15 cellular contexts compared by ENCODE assay signal in the genomic region with DNA sequence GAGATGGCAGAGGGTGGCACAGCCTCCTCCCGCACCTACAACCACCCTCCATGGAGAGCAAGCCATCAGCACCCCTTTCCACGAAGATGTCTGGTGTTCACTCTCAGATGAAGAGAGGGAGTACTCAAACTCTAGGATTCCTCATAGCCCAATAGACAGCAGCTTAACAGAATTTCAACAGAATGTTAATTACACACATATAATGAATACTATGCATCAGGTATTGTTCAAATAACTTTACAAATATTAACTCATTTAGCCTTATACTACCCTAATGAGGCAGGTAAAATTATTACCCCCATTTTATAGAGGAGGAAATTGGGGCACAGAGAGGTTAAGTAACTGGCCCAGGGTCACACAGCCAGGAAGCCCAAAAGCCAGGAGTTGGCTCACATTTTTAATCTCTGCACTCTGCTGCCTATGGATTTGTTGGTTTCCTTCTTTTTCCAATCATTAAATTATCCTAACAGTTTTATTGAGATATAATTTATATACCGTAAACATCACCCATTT. TPM values are rescaled to one million over a fixed set of nuclear protein-coding genes. Genes with fewer than 3 reads are reported as not detected.
A peak's percentile ranks its signal among the peaks of the same experiment; 100 is the strongest.
DNase-seq lines count a peak whose midpoint lies in the region; ATAC-seq and TF ChIP-seq lines count a peak whose summit lies in the region.
"Had no signal": no experiment of that assay in that cellular context is flagged by ENCODE, and none has a peak within 500 bp of the region (broad histone marks: within the 10 kb centered on the region; RNA-seq: fewer than 3 reads in every experiment).

No MANE protein-coding gene starts in this region.

- H3K27me3 Mint-ChIP-seq in HFFc6 (ENCODE audit: insufficient read depth): no peaks in the 10 kb centered on the region
- peaks cover 13% of the 10 kb centered on the region for H3K27me3 Mint-ChIP-seq in endothelial cell (ENCODE audit: unreplicated experiment)
- H3K27me3 Mint-ChIP-seq in mesothelial cell of epicardium (ENCODE audit: low read depth): no peaks in the 10 kb centered on the region
- H3K27me3 Mint-ChIP-seq: activated B cell treated with CpG ODN at 0.5 μM for 24 hours; activated naive CD8-positive, alpha-beta T cell; stimulated activated memory B cell treated with anti-CD40 and anti-IgM and Interleukin-4, amounts not matched to agents 10 μg/mL and 1 μg/mL and 100 μg/mL, for 72 hours had no signal

- H3K4me1 Mint-ChIP-seq in HFFc6 (ENCODE audit: low read depth) (peaks cover 36% of the 10 kb centered on the region), endothelial cell (ENCODE audit: unreplicated experiment) (peaks cover 28% of the 10 kb centered on the region), mesothelial cell of epicardium (peaks cover 37% of the 10 kb centered on the region)
- H3K4me1 Mint-ChIP-seq: stimulated activated memory B cell treated with anti-CD40 and anti-IgM and Interleukin-4, amounts not matched to agents 10 μg/mL and 1 μg/mL and 100 μg/mL, for 72 hours had no signal

- H3K27me3 ChIP-seq in stomach smooth muscle (ENCODE audit: control insufficient read depth in 1 of 2, insufficient read depth in 2 of 2, low read length in 2 of 2): no peaks in the 10 kb centered on the region

- H3K4me3 Mint-ChIP-seq in HFFc6 (no peak overlapping the region), endothelial cell (ENCODE audit: unreplicated experiment) (no peak overlapping the region), mesothelial cell of epicardium (no peak overlapping the region)
- H3K4me3 Mint-ChIP-seq: activated B cell treated with CpG ODN at 0.5 μM for 24 hours; activated naive CD8-positive, alpha-beta T cell; stimulated activated memory B cell treated with anti-CD40 and anti-IgM and Interleukin-4, amounts not matched to agents 10 μg/mL and 1 μg/mL and 100 μg/mL, for 72 hours had no signal

- peak overlapping the region; percentile 11 to 44 for H3K4me3 ChIP-seq in stomach smooth muscle (ENCODE audit: low read length in 2 of 2)

- TF ChIP-seq CTCF in HFFc6 (IDR thresholded peaks at IDR 0.05) (no peak), endothelial cell (IDR thresholded peaks at IDR 0.05; ENCODE audit: unreplicated experiment) (no peak), mesothelial cell of epicardium (IDR thresholded peaks at IDR 0.05; ENCODE audit: unreplicated experiment) (no peak)

- H3K9me3 ChIP-seq in stomach smooth muscle (ENCODE audit: control insufficient read depth in 2 of 2, low read length in 2 of 2): no peaks in the 10 kb centered on the region

- H3K36me3 Mint-ChIP-seq in HFFc6 (ENCODE audit: low read depth) (peaks cover 12% of the 10 kb centered on the region), endothelial cell (ENCODE audit: low read depth, unreplicated experiment) (peaks cover 3% of the 10 kb centered on the region), mesothelial cell of epicardium (peaks cover 7% of the 10 kb centered on the region)

- H3K4me1 ChIP-seq in stomach smooth muscle (ENCODE audit: control insufficient read depth, insufficient read depth, low read length): peaks cover 81% of the 10 kb centered on the region

- H3K9ac ChIP-seq in stomach smooth muscle (ENCODE audit: low read length in 2 of 2): peak overlapping the region; percentile 44 to 64

- H3K9me3 Mint-ChIP-seq in HFFc6 (peaks cover 13% of the 10 kb centered on the region), endothelial cell (ENCODE audit: unreplicated experiment) (no peaks in the 10 kb centered on the region), mesothelial cell of epicardium (peaks cover 7% of the 10 kb centered on the region)

- H3K27ac ChIP-seq in stomach smooth muscle (ENCODE audit: low read length): peak overlapping the region; percentile 92

- peak overlapping the region; percentile 90 for H3K27ac Mint-ChIP-seq in HFFc6
- peak overlapping the region; percentile 36 for H3K27ac Mint-ChIP-seq in endothelial cell (ENCODE audit: unreplicated experiment)
- peak overlapping the region; percentile 61 for H3K27ac Mint-ChIP-seq in mesothelial cell of epicardium
- H3K27ac Mint-ChIP-seq: activated B cell treated with CpG ODN at 0.5 μM for 24 hours; activated naive CD8-positive, alpha-beta T cell; stimulated activated memory B cell treated with anti-CD40 and anti-IgM and Interleukin-4, amounts not matched to agents 10 μg/mL and 1 μg/mL and 100 μg/mL, for 72 hours had no signal

- no peaks in the 10 kb centered on the region for H3K36me3 ChIP-seq in stomach smooth muscle (ENCODE audit: control insufficient read depth in 2 of 2, insufficient read depth in 2 of 2, low read length in 2 of 2)

- DNase-seq in HFFc6 (no peak), endothelial cell (ENCODE audit: low spot score) (no peak), mesothelial cell of epicardium (ENCODE audit: low spot score in 2 of 2, unreplicated experiment in 2 of 2) (no peak), anterior cingulate cortex (lab: John Stamatoyannopoulos, UW) (no peak), NCI-H187 treated with DMSO at 0.1 percent for 48 hours (lab: John Stamatoyannopoulos, UW) (no peak)
- DNase-seq in activated T-cell treated with anti-CD3 and anti-CD28 coated beads, Interleukin-2, amount 50 U/mL, for 48 hours: no peak
- DNase-seq: activated B cell treated with CpG ODN at 0.5 μM for 24 hours; activated CD8-positive, alpha-beta memory T cell treated with anti-CD3 and anti-CD28 coated beads, Interleukin-2, amount 50 U/mL, for 48 hours; AML-193; KG1; NCI-H1436 had no signal

- ATAC-seq in GM19452 (IDR thresholded peaks at IDR 0.05; ENCODE audit: unreplicated experiment): no peak
- ATAC-seq: stimulated activated memory B cell treated with anti-CD40 and anti-IgM and Interleukin-4, amounts not matched to agents 10 μg/mL and 1 μg/mL and 100 μg/mL, for 72 hours had no signal

RNA-seq across cellular contexts. Expression of a gene that starts 39.0 kb away (rescaled TPM):
- 10 to 100 TPM; 12.7 to 17.3 (median 15.8) TPM for total RNA-seq in HFFc6 (2021; fragmentation: NEBNext Ultra II Directional; extraction: Animal tissue kit (Norgen Biotek cat#: 25700))
- total RNA-seq in endothelial cell (ENCODE audit: unreplicated experiment): 33.6 TPM
- total RNA-seq in mesothelial cell of epicardium: 14.3 to 16.5 TPM (median 14.6 TPM) in 3 replicates

RNA-seq across cellular contexts. Expression of a gene that starts 55.0 kb away (rescaled TPM):
- total RNA-seq in HFFc6 (2021; fragmentation: NEBNext Ultra II Directional; extraction: Animal tissue kit (Norgen Biotek cat#: 25700)): under 1 TPM in 1 of 6 experiments, not detected in 5; 0.05 TPM
- total RNA-seq in endothelial cell (ENCODE audit: unreplicated experiment) (11.2 TPM), mesothelial cell of epicardium (3.0 to 3.2 TPM (median 3.1 TPM) in 3 replicates)

Comparison
In these comparisons a context has a peak if more than half of its experiments do, and no peak if none do; other contexts are left out.
1. H3K27ac Mint-ChIP-seq: peak in every context shown above with its lines; median percentile 90 in HFFc6; 61 in mesothelial cell of epicardium; 36 in endothelial cell.